ENCODE assay signal across 8 cellular contexts in the genomic region with DNA sequence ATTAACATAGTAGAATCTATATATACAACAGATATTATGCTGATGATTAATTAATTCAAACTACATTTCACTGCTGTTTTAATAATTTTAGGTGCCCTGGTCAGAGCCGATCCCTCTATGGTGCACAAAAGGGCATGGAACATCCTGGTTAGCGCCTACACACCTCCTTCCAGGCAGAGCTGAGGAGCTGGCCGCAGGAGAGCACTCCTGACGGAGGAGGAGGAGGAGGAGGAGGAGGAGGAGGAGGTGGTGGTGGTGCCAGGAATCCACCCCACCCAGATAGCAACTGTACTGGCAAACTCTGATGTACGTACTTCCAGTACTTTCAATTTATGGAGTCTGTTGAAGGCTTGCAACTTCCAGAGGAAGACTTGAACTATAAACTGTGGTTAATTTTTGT.
"Had no signal": no experiment of that assay in that cellular context is flagged by ENCODE, and none has a peak within 500 bp of the region (broad histone marks: within the 10 kb centered on the region; RNA-seq: fewer than 3 reads in every experiment).

No MANE protein-coding gene starts in this region.

- DNase-seq: GDM1, GF-D8 had no signal

- H3K4me3 ChIP-seq: GM12878 had no signal

- ATAC-seq: GM12878 had no signal

- FAIRE-seq: G401.6, GM12878, GM12891, GM12892, GM18507, GM19239 had no signal
